ENCODE assay signal across 2 cellular contexts in the genomic region with DNA sequence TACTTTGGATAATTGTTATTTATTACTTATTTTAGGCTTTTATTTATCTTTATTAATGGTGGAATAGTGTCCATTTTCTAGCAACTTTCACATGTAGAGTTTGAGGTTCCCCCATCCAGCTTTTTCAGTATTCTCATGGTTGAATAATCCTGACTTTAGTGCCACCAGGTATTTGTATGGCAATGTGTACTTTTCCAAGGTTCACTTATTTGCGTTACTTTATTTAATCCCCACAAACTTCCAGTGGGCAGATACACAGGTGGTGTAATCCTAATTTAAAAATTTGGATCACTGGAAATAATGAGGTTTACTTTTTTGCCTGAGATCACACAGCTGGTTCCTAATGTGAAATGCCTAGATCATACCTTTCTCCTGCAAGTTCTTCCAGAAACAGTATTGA.
TF ChIP-seq lines count a peak whose summit lies in the region.

No MANE protein-coding gene starts in this region.

TF ChIP-seq in GM23338, 12 proteins besides CTCF, POLR2A, EP300 and RAD21:
- TF ChIP-seq, protein P1, sequence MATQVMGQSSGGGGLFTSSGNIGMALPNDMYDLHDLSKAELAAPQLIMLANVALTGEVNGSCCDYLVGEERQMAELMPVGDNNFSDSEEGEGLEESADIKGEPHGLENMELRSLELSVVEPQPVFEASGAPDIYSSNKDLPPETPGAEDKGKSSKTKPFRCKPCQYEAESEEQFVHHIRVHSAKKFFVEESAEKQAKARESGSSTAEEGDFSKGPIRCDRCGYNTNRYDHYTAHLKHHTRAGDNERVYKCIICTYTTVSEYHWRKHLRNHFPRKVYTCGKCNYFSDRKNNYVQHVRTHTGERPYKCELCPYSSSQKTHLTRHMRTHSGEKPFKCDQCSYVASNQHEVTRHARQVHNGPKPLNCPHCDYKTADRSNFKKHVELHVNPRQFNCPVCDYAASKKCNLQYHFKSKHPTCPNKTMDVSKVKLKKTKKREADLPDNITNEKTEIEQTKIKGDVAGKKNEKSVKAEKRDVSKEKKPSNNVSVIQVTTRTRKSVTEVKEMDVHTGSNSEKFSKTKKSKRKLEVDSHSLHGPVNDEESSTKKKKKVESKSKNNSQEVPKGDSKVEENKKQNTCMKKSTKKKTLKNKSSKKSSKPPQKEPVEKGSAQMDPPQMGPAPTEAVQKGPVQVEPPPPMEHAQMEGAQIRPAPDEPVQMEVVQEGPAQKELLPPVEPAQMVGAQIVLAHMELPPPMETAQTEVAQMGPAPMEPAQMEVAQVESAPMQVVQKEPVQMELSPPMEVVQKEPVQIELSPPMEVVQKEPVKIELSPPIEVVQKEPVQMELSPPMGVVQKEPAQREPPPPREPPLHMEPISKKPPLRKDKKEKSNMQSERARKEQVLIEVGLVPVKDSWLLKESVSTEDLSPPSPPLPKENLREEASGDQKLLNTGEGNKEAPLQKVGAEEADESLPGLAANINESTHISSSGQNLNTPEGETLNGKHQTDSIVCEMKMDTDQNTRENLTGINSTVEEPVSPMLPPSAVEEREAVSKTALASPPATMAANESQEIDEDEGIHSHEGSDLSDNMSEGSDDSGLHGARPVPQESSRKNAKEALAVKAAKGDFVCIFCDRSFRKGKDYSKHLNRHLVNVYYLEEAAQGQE (IDR thresholded peaks at IDR 0.05; ENCODE audit: unreplicated experiment) = no peak
- no peak for TF ChIP-seq CREB1 (CRISPR knock-in tag; IDR thresholded peaks at IDR 0.05; ENCODE audit: low read depth)

TF ChIP-seq in GM12878, 131 proteins besides CTCF, POLR2A, EP300 and RAD21:
- no peak for TF ChIP-seq ZNF384 (IDR thresholded peaks at IDR 0.05; ENCODE audit: borderline replicate concordance, low read depth, low read length)
- TF ChIP-seq HDAC2 (IDR thresholded peaks at IDR 0.05) = no peak
- TF ChIP-seq RB1 (IDR thresholded peaks at IDR 0.05; ENCODE audit: borderline replicate concordance) = no peak
- no peak for TF ChIP-seq SMC3 (IDR thresholded peaks at IDR 0.05; ENCODE audit: borderline replicate concordance, low read length)
- TF ChIP-seq EGR1 (IDR thresholded peaks at IDR 0.05; ENCODE audit: borderline replicate concordance in 1 of 2, low read depth in 2 of 2, low read length in 2 of 2) = no peak
- no peak for TF ChIP-seq JUND (IDR thresholded peaks at IDR 0.05; ENCODE audit: low read depth, low read length)
- no peak for TF ChIP-seq POLR2AphosphoS2 (IDR thresholded peaks at IDR 0.05; ENCODE audit: low read depth, low read length)
- TF ChIP-seq, protein P2, sequence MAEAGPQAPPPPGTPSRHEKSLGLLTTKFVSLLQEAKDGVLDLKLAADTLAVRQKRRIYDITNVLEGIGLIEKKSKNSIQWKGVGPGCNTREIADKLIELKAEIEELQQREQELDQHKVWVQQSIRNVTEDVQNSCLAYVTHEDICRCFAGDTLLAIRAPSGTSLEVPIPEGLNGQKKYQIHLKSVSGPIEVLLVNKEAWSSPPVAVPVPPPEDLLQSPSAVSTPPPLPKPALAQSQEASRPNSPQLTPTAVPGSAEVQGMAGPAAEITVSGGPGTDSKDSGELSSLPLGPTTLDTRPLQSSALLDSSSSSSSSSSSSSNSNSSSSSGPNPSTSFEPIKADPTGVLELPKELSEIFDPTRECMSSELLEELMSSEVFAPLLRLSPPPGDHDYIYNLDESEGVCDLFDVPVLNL (IDR thresholded peaks at IDR 0.05; ENCODE audit: low read depth, low read length) = no peak
- TF ChIP-seq, protein P3, sequence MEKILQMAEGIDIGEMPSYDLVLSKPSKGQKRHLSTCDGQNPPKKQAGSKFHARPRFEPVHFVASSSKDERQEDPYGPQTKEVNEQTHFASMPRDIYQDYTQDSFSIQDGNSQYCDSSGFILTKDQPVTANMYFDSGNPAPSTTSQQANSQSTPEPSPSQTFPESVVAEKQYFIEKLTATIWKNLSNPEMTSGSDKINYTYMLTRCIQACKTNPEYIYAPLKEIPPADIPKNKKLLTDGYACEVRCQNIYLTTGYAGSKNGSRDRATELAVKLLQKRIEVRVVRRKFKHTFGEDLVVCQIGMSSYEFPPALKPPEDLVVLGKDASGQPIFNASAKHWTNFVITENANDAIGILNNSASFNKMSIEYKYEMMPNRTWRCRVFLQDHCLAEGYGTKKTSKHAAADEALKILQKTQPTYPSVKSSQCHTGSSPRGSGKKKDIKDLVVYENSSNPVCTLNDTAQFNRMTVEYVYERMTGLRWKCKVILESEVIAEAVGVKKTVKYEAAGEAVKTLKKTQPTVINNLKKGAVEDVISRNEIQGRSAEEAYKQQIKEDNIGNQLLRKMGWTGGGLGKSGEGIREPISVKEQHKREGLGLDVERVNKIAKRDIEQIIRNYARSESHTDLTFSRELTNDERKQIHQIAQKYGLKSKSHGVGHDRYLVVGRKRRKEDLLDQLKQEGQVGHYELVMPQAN (conservative IDR thresholded peaks at IDR 0.05) = no peak
- TF ChIP-seq, protein P4, sequence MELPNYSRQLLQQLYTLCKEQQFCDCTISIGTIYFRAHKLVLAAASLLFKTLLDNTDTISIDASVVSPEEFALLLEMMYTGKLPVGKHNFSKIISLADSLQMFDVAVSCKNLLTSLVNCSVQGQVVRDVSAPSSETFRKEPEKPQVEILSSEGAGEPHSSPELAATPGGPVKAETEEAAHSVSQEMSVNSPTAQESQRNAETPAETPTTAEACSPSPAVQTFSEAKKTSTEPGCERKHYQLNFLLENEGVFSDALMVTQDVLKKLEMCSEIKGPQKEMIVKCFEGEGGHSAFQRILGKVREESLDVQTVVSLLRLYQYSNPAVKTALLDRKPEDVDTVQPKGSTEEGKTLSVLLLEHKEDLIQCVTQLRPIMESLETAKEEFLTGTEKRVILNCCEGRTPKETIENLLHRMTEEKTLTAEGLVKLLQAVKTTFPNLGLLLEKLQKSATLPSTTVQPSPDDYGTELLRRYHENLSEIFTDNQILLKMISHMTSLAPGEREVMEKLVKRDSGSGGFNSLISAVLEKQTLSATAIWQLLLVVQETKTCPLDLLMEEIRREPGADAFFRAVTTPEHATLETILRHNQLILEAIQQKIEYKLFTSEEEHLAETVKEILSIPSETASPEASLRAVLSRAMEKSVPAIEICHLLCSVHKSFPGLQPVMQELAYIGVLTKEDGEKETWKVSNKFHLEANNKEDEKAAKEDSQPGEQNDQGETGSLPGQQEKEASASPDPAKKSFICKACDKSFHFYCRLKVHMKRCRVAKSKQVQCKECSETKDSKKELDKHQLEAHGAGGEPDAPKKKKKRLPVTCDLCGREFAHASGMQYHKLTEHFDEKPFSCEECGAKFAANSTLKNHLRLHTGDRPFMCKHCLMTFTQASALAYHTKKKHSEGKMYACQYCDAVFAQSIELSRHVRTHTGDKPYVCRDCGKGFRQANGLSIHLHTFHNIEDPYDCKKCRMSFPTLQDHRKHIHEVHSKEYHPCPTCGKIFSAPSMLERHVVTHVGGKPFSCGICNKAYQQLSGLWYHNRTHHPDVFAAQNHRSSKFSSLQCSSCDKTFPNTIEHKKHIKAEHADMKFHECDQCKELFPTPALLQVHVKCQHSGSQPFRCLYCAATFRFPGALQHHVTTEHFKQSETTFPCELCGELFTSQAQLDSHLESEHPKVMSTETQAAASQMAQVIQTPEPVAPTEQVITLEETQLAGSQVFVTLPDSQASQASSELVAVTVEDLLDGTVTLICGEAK (IDR thresholded peaks at IDR 0.05; ENCODE audit: borderline replicate concordance) = no peak
- no peak for TF ChIP-seq ESRRA (IDR thresholded peaks at IDR 0.05; ENCODE audit: low read length)
- TF ChIP-seq RUNX3 (IDR thresholded peaks at IDR 0.05; ENCODE audit: low read length) = no peak
- TF ChIP-seq SUZ12 (IDR thresholded peaks at IDR 0.05; ENCODE audit: unreplicated experiment) = no peak
TF ChIP-seq in GM12878: peak in this region for 0.
